Comparison of ENCODE assay signal across 24 cellular contexts in the genomic region with DNA sequence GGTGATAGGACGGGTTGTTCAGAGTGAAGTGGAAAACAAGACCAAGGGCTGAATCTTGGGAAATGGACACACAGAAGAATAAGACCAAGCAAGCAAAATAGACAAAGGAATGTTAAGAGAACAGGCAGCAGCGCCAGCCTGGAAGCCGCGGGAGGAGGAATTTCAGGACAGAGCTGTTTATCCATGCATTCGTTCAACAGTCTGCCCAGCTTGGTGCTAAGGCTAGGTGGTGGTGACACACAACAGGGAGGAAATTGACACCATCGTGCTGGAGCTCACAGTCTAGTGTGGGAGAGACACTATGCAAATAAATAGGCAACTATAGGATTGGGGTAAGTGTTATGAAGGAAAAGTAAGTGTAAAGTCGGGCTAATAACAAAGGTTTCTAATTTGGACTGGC.
"Had no signal": no experiment of that assay in that cellular context is flagged by ENCODE, and none has a peak within 500 bp of the region (broad histone marks: within the 10 kb centered on the region; RNA-seq: fewer than 3 reads in every experiment).

No MANE protein-coding gene starts in this region.

- H3K9me3 ChIP-seq: heart right ventricle, psoas muscle, transverse colon had no signal

- FAIRE-seq: astrocyte, endothelial cell of umbilical vein had no signal

- H3K36me3 ChIP-seq: brain microvascular endothelial cell, neural progenitor cell, transverse colon, WERI-Rb-1 had no signal

- H3K4me3 ChIP-seq: heart right ventricle, neural progenitor cell, psoas muscle, transverse colon had no signal

- H2AFZ ChIP-seq: neural progenitor cell, parathyroid adenoma had no signal

- H3K9ac ChIP-seq: neural progenitor cell, parathyroid adenoma had no signal

- ATAC-seq: activated CD4-positive, CD25-positive, alpha-beta regulatory T cell treated with anti-CD3 and anti-CD28 coated beads, Interleukin-2, amount 50 U/mL, for 24 hours; natural killer cell; T-helper 17 cell had no signal

- H3K27me3 ChIP-seq: brain microvascular endothelial cell, heart right ventricle, neural progenitor cell, transverse colon had no signal

- H3K27ac ChIP-seq: brain microvascular endothelial cell, neural progenitor cell, parathyroid adenoma, psoas muscle, WERI-Rb-1 had no signal

- DNase-seq: activated CD4-positive, alpha-beta T cell treated with anti-CD3 and anti-CD28 coated beads for 48 hours; activated CD4-positive, alpha-beta T cell treated with anti-CD3 and anti-CD28 coated beads, Interleukin-2, amount 50 U/mL, for 48 hours; activated CD8-positive, alpha-beta memory T cell treated with anti-CD3 and anti-CD28 coated beads for 24 hours; activated effector memory CD4-positive, alpha-beta T cell treated with anti-CD3 and anti-CD28 coated beads, Interleukin-2, amount 50 U/mL, for 16 hours; activated naive CD4-positive, alpha-beta T cell treated with anti-CD3 and anti-CD28 coated beads for 36 hours; activated naive CD8-positive, alpha-beta T cell treated with anti-CD3 and anti-CD28 coated beads, Interleukin-2, amount 10 ng/mL, durations not matched to agents 7 days and 5 days; brain microvascular endothelial cell; central memory CD4-positive, alpha-beta T cell; heart right ventricle; kidney glomerular epithelial cell; natural killer cell; occipital lobe; psoas muscle; stimulated activated CD4-positive, alpha-beta T cell treated with anti-CD3 and anti-CD28 coated beads, Interleukin-2, amount 100 ng/mL, for 48 hours; stimulated activated naive CD4-positive, alpha-beta T cell treated with Interleukin-2 at 50 U/mL for 16 hours; T-helper 17 cell; T1000; transverse colon; WERI-Rb-1 had no signal

- H3K4me2 ChIP-seq: neural progenitor cell had no signal

- H3K4me1 ChIP-seq: parathyroid adenoma, psoas muscle, transverse colon had no signal

- H3K79me2 ChIP-seq: parathyroid adenoma had no signal
